ENCODE assay signal across 32 cellular contexts in genomic region chr1:5693595-5693994, GRCh38.
"Had no signal": no experiment of that assay in that cellular context is flagged by ENCODE, and none has a peak within 500 bp of the region (broad histone marks: within the 10 kb centered on the region; RNA-seq: fewer than 3 reads in every experiment).

No MANE protein-coding gene starts in this region.

- DNase-seq: activated B cell treated with CpG ODN at 0.5 μM for 24 hours; activated CD4-positive, alpha-beta memory T cell treated with anti-CD3 and anti-CD28 coated beads for 36 hours; activated CD4-positive, alpha-beta T cell treated with anti-CD3 and anti-CD28 coated beads for 4 hours; activated CD4-positive, alpha-beta T cell treated with anti-CD3 and anti-CD28 coated beads, Interleukin-2, amount 10 ng/mL, durations not matched to agents 24 days and 14 days; activated CD4-positive, alpha-beta T cell treated with anti-CD3 and anti-CD28 coated beads, Interleukin-2, amount 50 U/mL, for 1 hour; activated CD4-positive, alpha-beta T cell treated with anti-CD3 and anti-CD28 coated beads, Interleukin-2, amount 50 U/mL, for 4 hours; activated CD4-positive, CD25-positive, alpha-beta regulatory T cell treated with anti-CD3 and anti-CD28 coated beads, Interleukin-2, amount 50 U/mL, for 72 hours; activated CD8-positive, alpha-beta memory T cell treated with anti-CD3 and anti-CD28 coated beads, Interleukin-2, amount 50 U/mL, for 4 hours; activated CD8-positive, alpha-beta T cell treated with anti-CD3 and anti-CD28 coated beads for 36 hours; activated effector memory CD4-positive, alpha-beta T cell treated with anti-CD3 and anti-CD28 coated beads, Interleukin-2, amount 50 U/mL, for 16 hours; activated gamma-delta T cell treated with Interleukin-2 at 50 U/mL for 16 hours; activated naive CD4-positive, alpha-beta T cell; activated naive CD4-positive, alpha-beta T cell treated with anti-CD3 and anti-CD28 coated beads for 36 hours; activated naive CD4-positive, alpha-beta T cell treated with anti-CD3 and anti-CD28 coated beads, Interleukin-2, amount 50 U/mL, for 16 hours; activated naive CD8-positive, alpha-beta T cell treated with anti-CD3 and anti-CD28 coated beads for 36 hours; activated T-cell treated with anti-CD3 and anti-CD28 coated beads for 4 hours; activated T-cell treated with anti-CD3 and anti-CD28 coated beads, Interleukin-2, amount 50 U/mL, for 1 hour; activated T-cell treated with anti-CD3 and anti-CD28 coated beads, Interleukin-2, amount 50 U/mL, for 4 hours; activated T-cell treated with anti-CD3 and anti-CD28 coated beads, Interleukin-2, amount 50 U/mL, for 72 hours; adrenal gland; amniotic stem cell; body of pancreas; brain microvascular endothelial cell; central memory CD4-positive, alpha-beta T cell; T-helper 2 cell; T-helper 9 cell had no signal

- ATAC-seq: activated CD8-positive, alpha-beta T cell treated with anti-CD3 and anti-CD28 coated beads for 36 hours; activated naive CD4-positive, alpha-beta T cell treated with anti-CD3 and anti-CD28 coated beads, Interleukin-2, amount 50 U/mL, for 72 hours; activated T-cell treated with anti-CD3 and anti-CD28 coated beads, Interleukin-2, amount 50 U/mL, for 4 hours; activated T-cell treated with anti-CD3 and anti-CD28 coated beads, Interleukin-2, amount 50 U/mL, for 72 hours; activated T-helper 17 cell treated with anti-CD3 and anti-CD28 coated beads, Interleukin-2, amount 50 U/mL, for 72 hours; body of pancreas had no signal

- H3K4me1 ChIP-seq: adrenal gland, body of pancreas, breast epithelium had no signal

- H3K27ac ChIP-seq: adrenal gland, body of pancreas, brain microvascular endothelial cell, breast epithelium, VCaP had no signal

- H3K9me3 ChIP-seq: adrenal gland, body of pancreas, breast epithelium had no signal

- H3K4me3 ChIP-seq: adrenal gland, body of pancreas, breast epithelium had no signal

- H3K36me3 ChIP-seq: adrenal gland, brain microvascular endothelial cell, breast epithelium had no signal

- FAIRE-seq: astrocyte, TTC549 had no signal

- H3K27me3 ChIP-seq: body of pancreas, brain microvascular endothelial cell had no signal
